1 cellular context compared by ENCODE assay signal in the genomic region with DNA sequence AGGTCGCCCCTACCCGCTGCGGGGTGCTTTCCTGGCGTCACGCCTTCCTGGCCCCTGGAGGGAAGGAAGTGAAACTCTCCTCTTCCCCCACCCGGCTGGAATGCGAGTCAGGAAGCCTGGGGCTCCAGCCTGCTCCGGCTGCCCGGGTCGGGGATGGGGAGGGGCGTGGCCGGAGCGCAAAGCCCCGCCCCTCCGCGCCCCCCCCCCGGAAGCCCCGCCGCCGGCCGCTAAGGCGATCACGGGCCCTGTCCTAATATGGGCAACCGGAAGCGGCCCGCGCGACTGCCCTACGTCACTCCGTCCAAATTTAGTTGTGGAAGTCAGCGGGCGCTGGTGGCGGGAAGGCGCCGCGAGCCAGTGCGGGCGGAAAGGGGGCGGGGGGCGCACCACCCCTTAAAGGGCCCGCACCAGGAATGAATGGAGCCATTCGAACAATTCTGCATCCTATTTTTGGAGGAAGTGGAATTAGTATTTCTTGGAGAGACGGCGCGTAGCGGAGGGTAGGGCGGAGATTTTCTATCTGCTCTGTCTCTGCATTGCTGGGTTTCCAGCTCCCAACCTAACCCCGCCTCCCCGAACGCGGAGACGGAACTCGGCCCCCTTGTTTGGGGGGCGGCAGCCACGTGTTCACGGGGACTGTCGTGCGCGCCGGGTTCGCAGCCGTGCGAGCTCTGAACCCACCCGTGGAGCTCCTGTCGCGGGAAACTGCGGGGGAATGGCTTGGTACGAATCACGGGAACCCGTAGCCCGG.
TF ChIP-seq lines count a peak whose summit lies in the region.

No MANE protein-coding gene starts in this region.

TF ChIP-seq in K562, 482 proteins besides CTCF, POLR2A, EP300 and RAD21 (continued from another document and continues in another):
- TF ChIP-seq, protein P1, sequence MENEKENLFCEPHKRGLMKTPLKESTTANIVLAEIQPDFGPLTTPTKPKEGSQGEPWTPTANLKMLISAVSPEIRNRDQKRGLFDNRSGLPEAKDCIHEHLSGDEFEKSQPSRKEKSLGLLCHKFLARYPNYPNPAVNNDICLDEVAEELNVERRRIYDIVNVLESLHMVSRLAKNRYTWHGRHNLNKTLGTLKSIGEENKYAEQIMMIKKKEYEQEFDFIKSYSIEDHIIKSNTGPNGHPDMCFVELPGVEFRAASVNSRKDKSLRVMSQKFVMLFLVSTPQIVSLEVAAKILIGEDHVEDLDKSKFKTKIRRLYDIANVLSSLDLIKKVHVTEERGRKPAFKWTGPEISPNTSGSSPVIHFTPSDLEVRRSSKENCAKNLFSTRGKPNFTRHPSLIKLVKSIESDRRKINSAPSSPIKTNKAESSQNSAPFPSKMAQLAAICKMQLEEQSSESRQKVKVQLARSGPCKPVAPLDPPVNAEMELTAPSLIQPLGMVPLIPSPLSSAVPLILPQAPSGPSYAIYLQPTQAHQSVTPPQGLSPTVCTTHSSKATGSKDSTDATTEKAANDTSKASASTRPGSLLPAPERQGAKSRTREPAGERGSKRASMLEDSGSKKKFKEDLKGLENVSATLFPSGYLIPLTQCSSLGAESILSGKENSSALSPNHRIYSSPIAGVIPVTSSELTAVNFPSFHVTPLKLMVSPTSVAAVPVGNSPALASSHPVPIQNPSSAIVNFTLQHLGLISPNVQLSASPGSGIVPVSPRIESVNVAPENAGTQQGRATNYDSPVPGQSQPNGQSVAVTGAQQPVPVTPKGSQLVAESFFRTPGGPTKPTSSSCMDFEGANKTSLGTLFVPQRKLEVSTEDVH (IDR thresholded peaks at IDR 0.05; ENCODE audit: low read depth, partially characterized antibody), result peak; percentile 98
- TF ChIP-seq MBD2 (IDR thresholded peaks at IDR 0.05; ENCODE audit: borderline replicate concordance, low read depth), result no peak
- peak; percentile 57 to 85; a peak in 2 of 4 replicates for TF ChIP-seq SIN3A (IDR thresholded peaks at IDR 0.05; ENCODE audit: borderline replicate concordance in 2 of 2, control insufficient read depth in 1 of 2, low read depth in 2 of 2, low read length in 2 of 2)
- no peak for TF ChIP-seq FUS (optimal IDR thresholded peaks at IDR 0.05; ENCODE audit: low read depth, low read length)
- 0 out of 2 replicates have a peak, but pooled peaks have one; percentile 42 for TF ChIP-seq PHB (CRISPR knock-in tag; IDR thresholded peaks at IDR 0.05)
- peak in 2 of 3 experiments; percentile 6 to 76 for TF ChIP-seq YY1 (IDR thresholded peaks at IDR 0.05; ENCODE audit: borderline replicate concordance in 1 of 3, control insufficient read depth in 1 of 3, extremely low read depth in 1 of 3, insufficient read depth in 3 of 3, insufficient read length in 1 of 3, insufficient replicate concordance in 2 of 3, low read depth in 1 of 3, low read length in 2 of 3)
- no peak for TF ChIP-seq ZBTB8A (IDR thresholded peaks at IDR 0.05; ENCODE audit: partially characterized antibody)
- peak; percentile 71 for TF ChIP-seq GABPB1 (CRISPR knock-in tag; IDR thresholded peaks at IDR 0.05)
- no peak for TF ChIP-seq ZNF165 (CRISPR knock-in tag; IDR thresholded peaks at IDR 0.05; ENCODE audit: borderline replicate concordance)
- no peak for TF ChIP-seq ZNF445 (CRISPR knock-in tag; IDR thresholded peaks at IDR 0.05; ENCODE audit: low read depth)
- no peak for TF ChIP-seq SMARCB1 (IDR thresholded peaks at IDR 0.05; ENCODE audit: insufficient read length, low read depth)
- TF ChIP-seq, protein P2, sequence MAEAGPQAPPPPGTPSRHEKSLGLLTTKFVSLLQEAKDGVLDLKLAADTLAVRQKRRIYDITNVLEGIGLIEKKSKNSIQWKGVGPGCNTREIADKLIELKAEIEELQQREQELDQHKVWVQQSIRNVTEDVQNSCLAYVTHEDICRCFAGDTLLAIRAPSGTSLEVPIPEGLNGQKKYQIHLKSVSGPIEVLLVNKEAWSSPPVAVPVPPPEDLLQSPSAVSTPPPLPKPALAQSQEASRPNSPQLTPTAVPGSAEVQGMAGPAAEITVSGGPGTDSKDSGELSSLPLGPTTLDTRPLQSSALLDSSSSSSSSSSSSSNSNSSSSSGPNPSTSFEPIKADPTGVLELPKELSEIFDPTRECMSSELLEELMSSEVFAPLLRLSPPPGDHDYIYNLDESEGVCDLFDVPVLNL (CRISPR knock-in tag; IDR thresholded peaks at IDR 0.05; ENCODE audit: low read depth), result peak; percentile 83
- no peak for TF ChIP-seq GATAD2A (IDR thresholded peaks at IDR 0.05)
- TF ChIP-seq, protein P3, sequence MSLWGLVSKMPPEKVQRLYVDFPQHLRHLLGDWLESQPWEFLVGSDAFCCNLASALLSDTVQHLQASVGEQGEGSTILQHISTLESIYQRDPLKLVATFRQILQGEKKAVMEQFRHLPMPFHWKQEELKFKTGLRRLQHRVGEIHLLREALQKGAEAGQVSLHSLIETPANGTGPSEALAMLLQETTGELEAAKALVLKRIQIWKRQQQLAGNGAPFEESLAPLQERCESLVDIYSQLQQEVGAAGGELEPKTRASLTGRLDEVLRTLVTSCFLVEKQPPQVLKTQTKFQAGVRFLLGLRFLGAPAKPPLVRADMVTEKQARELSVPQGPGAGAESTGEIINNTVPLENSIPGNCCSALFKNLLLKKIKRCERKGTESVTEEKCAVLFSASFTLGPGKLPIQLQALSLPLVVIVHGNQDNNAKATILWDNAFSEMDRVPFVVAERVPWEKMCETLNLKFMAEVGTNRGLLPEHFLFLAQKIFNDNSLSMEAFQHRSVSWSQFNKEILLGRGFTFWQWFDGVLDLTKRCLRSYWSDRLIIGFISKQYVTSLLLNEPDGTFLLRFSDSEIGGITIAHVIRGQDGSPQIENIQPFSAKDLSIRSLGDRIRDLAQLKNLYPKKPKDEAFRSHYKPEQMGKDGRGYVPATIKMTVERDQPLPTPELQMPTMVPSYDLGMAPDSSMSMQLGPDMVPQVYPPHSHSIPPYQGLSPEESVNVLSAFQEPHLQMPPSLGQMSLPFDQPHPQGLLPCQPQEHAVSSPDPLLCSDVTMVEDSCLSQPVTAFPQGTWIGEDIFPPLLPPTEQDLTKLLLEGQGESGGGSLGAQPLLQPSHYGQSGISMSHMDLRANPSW (CRISPR knock-in tag; IDR thresholded peaks at IDR 0.05), result no peak
- no peak for TF ChIP-seq TBP (optimal IDR thresholded peaks at IDR 0.05; ENCODE audit: low read depth, low read length)
- TF ChIP-seq TAL1 (IDR thresholded peaks at IDR 0.05), result no peak
- no peak for TF ChIP-seq POLR3G (IDR thresholded peaks at IDR 0.05; ENCODE audit: extremely low read depth, insufficient read length, insufficient replicate concordance)
- TF ChIP-seq, protein P4, sequence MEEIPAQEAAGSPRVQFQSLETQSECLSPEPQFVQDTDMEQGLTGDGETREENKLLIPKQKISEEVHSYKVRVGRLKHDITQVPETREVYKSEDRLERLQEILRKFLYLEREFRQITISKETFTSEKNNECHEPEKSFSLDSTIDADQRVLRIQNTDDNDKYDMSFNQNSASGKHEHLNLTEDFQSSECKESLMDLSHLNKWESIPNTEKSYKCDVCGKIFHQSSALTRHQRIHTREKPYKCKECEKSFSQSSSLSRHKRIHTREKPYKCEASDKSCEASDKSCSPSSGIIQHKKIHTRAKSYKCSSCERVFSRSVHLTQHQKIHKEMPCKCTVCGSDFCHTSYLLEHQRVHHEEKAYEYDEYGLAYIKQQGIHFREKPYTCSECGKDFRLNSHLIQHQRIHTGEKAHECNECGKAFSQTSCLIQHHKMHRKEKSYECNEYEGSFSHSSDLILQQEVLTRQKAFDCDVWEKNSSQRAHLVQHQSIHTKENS (CRISPR knock-in tag; IDR thresholded peaks at IDR 0.05), result no peak
- TF ChIP-seq ETV5 (CRISPR knock-in tag; IDR thresholded peaks at IDR 0.05; ENCODE audit: low read depth), result peak; percentile 92
- TF ChIP-seq, protein P5, sequence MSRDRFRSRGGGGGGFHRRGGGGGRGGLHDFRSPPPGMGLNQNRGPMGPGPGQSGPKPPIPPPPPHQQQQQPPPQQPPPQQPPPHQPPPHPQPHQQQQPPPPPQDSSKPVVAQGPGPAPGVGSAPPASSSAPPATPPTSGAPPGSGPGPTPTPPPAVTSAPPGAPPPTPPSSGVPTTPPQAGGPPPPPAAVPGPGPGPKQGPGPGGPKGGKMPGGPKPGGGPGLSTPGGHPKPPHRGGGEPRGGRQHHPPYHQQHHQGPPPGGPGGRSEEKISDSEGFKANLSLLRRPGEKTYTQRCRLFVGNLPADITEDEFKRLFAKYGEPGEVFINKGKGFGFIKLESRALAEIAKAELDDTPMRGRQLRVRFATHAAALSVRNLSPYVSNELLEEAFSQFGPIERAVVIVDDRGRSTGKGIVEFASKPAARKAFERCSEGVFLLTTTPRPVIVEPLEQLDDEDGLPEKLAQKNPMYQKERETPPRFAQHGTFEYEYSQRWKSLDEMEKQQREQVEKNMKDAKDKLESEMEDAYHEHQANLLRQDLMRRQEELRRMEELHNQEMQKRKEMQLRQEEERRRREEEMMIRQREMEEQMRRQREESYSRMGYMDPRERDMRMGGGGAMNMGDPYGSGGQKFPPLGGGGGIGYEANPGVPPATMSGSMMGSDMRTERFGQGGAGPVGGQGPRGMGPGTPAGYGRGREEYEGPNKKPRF (IDR thresholded peaks at IDR 0.05; ENCODE audit: low read depth, low read length), result no peak
- no peak for TF ChIP-seq MCM3 (IDR thresholded peaks at IDR 0.05)
- TF ChIP-seq ZNF324 (CRISPR knock-in tag; IDR thresholded peaks at IDR 0.05), result no peak
- TF ChIP-seq ZFX (CRISPR knock-in tag; IDR thresholded peaks at IDR 0.05), result peak; percentile 38; the same call in 1 of the 2 replicates
- TF ChIP-seq ZFP30 (CRISPR knock-in tag; IDR thresholded peaks at IDR 0.05; ENCODE audit: borderline replicate concordance), result no peak
- no peak for TF ChIP-seq FOXK2 (conservative IDR thresholded peaks at IDR 0.05 in 1 of 2, IDR thresholded peaks at IDR 0.05 in 1 of 2; ENCODE audit: low read depth in 2 of 2)
- TF ChIP-seq CHCHD3 (CRISPR knock-in tag; IDR thresholded peaks at IDR 0.05), result 0 out of 2 replicates have a peak, but pooled peaks have one; percentile 41
- TF ChIP-seq, protein P6, sequence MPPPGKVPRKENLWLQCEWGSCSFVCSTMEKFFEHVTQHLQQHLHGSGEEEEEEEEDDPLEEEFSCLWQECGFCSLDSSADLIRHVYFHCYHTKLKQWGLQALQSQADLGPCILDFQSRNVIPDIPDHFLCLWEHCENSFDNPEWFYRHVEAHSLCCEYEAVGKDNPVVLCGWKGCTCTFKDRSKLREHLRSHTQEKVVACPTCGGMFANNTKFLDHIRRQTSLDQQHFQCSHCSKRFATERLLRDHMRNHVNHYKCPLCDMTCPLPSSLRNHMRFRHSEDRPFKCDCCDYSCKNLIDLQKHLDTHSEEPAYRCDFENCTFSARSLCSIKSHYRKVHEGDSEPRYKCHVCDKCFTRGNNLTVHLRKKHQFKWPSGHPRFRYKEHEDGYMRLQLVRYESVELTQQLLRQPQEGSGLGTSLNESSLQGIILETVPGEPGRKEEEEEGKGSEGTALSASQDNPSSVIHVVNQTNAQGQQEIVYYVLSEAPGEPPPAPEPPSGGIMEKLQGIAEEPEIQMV (tag; conservative IDR thresholded peaks at IDR 0.05; ENCODE audit: low read depth), result no peak; the same call in 1 of the 2 replicates
- TF ChIP-seq, protein P7, sequence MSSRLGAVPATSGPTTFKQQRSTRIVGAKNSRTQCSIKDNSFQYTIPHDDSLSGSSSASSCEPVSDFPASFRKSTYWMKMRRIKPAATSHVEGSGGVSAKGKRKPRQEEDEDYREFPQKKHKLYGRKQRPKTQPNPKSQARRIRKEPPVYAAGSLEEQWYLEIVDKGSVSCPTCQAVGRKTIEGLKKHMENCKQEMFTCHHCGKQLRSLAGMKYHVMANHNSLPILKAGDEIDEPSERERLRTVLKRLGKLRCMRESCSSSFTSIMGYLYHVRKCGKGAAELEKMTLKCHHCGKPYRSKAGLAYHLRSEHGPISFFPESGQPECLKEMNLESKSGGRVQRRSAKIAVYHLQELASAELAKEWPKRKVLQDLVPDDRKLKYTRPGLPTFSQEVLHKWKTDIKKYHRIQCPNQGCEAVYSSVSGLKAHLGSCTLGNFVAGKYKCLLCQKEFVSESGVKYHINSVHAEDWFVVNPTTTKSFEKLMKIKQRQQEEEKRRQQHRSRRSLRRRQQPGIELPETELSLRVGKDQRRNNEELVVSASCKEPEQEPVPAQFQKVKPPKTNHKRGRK (tag; IDR thresholded peaks at IDR 0.05), result no peak
- TF ChIP-seq SMARCA4 (IDR thresholded peaks at IDR 0.05), result no peak
- TF ChIP-seq, protein P8, sequence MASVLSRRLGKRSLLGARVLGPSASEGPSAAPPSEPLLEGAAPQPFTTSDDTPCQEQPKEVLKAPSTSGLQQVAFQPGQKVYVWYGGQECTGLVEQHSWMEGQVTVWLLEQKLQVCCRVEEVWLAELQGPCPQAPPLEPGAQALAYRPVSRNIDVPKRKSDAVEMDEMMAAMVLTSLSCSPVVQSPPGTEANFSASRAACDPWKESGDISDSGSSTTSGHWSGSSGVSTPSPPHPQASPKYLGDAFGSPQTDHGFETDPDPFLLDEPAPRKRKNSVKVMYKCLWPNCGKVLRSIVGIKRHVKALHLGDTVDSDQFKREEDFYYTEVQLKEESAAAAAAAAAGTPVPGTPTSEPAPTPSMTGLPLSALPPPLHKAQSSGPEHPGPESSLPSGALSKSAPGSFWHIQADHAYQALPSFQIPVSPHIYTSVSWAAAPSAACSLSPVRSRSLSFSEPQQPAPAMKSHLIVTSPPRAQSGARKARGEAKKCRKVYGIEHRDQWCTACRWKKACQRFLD (CRISPR knock-in tag; IDR thresholded peaks at IDR 0.05), result no peak
- TF ChIP-seq RBBP5 (IDR thresholded peaks at IDR 0.05; ENCODE audit: borderline replicate concordance, insufficient read depth, low read length, poor library complexity, severe bottlenecking), result no peak
- TF ChIP-seq ZC3H4 (CRISPR knock-in tag; IDR thresholded peaks at IDR 0.05; ENCODE audit: borderline replicate concordance), result no peak
- TF ChIP-seq, protein P9, sequence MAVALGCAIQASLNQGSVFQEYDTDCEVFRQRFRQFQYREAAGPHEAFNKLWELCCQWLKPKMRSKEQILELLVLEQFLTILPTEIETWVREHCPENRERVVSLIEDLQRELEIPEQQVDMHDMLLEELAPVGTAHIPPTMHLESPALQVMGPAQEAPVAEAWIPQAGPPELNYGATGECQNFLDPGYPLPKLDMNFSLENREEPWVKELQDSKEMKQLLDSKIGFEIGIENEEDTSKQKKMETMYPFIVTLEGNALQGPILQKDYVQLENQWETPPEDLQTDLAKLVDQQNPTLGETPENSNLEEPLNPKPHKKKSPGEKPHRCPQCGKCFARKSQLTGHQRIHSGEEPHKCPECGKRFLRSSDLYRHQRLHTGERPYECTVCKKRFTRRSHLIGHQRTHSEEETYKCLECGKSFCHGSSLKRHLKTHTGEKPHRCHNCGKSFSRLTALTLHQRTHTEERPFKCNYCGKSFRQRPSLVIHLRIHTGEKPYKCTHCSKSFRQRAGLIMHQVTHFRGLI (CRISPR knock-in tag; IDR thresholded peaks at IDR 0.05), result no peak
- TF ChIP-seq ZSCAN29 (IDR thresholded peaks at IDR 0.05), result no peak
- no peak for TF ChIP-seq NFXL1 (CRISPR knock-in tag; IDR thresholded peaks at IDR 0.05)
- TF ChIP-seq SRSF1 (IDR thresholded peaks at IDR 0.05; ENCODE audit: low read depth, low read length), result no peak
- TF ChIP-seq PHB2 (IDR thresholded peaks at IDR 0.05; ENCODE audit: low read depth), result no peak
- TF ChIP-seq, protein P10, sequence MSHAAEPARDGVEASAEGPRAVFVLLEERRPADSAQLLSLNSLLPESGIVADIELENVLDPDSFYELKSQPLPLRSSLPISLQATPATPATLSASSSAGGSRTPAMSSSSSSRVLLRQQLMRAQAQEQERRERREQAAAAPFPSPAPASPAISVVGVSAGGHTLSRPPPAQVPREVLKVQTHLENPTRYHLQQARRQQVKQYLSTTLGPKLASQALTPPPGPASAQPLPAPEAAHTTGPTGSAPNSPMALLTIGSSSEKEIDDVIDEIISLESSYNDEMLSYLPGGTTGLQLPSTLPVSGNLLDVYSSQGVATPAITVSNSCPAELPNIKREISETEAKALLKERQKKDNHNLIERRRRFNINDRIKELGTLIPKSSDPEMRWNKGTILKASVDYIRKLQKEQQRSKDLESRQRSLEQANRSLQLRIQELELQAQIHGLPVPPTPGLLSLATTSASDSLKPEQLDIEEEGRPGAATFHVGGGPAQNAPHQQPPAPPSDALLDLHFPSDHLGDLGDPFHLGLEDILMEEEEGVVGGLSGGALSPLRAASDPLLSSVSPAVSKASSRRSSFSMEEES (CRISPR knock-in tag; IDR thresholded peaks at IDR 0.05), result no peak
